In genomic region chr2:230809015-230809414, GRCh38 we compare ENCODE assay signal across 1 cellular context.
TF ChIP-seq lines count a peak whose summit lies in the region.

No MANE protein-coding gene starts in this region.

TF ChIP-seq in GM23338, 12 proteins besides CTCF, POLR2A, EP300 and RAD21:
- no peak for TF ChIP-seq ZNF462 (CRISPR knock-in tag; IDR thresholded peaks at IDR 0.05)
